Comparison of ENCODE assay signal across 8 cellular contexts in genomic region chr2:148644885-148645134, GRCh38. TPM values are rescaled to one million over a fixed set of nuclear protein-coding genes. Genes with fewer than 3 reads are reported as not detected.
DNase-seq lines count a peak whose midpoint lies in the region; ATAC-seq and TF ChIP-seq lines count a peak whose summit lies in the region.

No MANE protein-coding gene starts in this region.

- no peaks in the 10 kb centered on the region; a peak in 1 of 22 replicates for H3K9me3 ChIP-seq in BLaER1 treated with 17β-estradiol and CSF1 and Interleukin-3, amounts not matched to agents 10 nM and 100 nM (replicated peaks in 1 of 11)
- H3K9me3 ChIP-seq in breast epithelium = no peaks in the 10 kb centered on the region
- no peaks in the 10 kb centered on the region for H3K9me3 ChIP-seq in vagina

- no peaks in the 10 kb centered on the region for H3K27me3 Mint-ChIP-seq in memory B cell

- H3K9me3 Mint-ChIP-seq in memory B cell = no peaks in the 10 kb centered on the region

- peak overlapping the region; percentile 89 to 98 (median 95) for H3K27ac ChIP-seq in BLaER1 treated with 17β-estradiol and CSF1 and Interleukin-3, amounts not matched to agents 10 nM and 100 nM
- H3K27ac ChIP-seq in breast epithelium = peak overlapping the region; percentile 98 to 99
- H3K27ac ChIP-seq in vagina = peak overlapping the region; percentile 99

- peak overlapping the region; percentile 98 for H3K4me3 Mint-ChIP-seq in memory B cell

- DNase-seq in breast epithelium (ENCODE audit: low spot score in 2 of 2) (no peak), memory B cell (ENCODE audit: low spot score in 2 of 2) (no peak), vagina (ENCODE audit: extremely low spot score in 2 of 2) (no peak), NCI-H128 (lab: John Stamatoyannopoulos, UW; ENCODE audit: unreplicated experiment) (no peak)
- no peak for DNase-seq in stimulated activated CD4-positive, alpha-beta T cell treated with anti-CD3 and anti-CD28 coated beads, Interleukin-12 subunit alpha, Interleukin-12 subunit beta, amount 100 ng/mL, for 4 hours

- no peak overlapping the region for H3K4me2 ChIP-seq in BLaER1 treated with 17β-estradiol and CSF1 and Interleukin-3, amounts not matched to agents 10 nM and 100 nM

- TF ChIP-seq CTCF in breast epithelium (IDR thresholded peaks at IDR 0.05) (no peak), vagina (IDR thresholded peaks at IDR 0.05) (no peak)

- peaks cover 22 to 31% (median 26%) of the 10 kb centered on the region in 10 experiments for H3K4me1 ChIP-seq in BLaER1 treated with 17β-estradiol and CSF1 and Interleukin-3, amounts not matched to agents 10 nM and 100 nM
- H3K4me1 ChIP-seq in breast epithelium (no peaks in the 10 kb centered on the region), vagina (peaks cover 49% of the 10 kb centered on the region)

- peaks cover 26 to 46% (median 45%) of the 10 kb centered on the region in 11 experiments; a peak in 21 of 22 replicates for H4K20me1 ChIP-seq in BLaER1 treated with 17β-estradiol and CSF1 and Interleukin-3, amounts not matched to agents 10 nM and 100 nM

- H3K36me3 Mint-ChIP-seq in memory B cell = peaks cover 2% of the 10 kb centered on the region

- intact Hi-C loops in breast epithelium (cut with DNase I; ENCODE audit: low total_unique reads) = no loop called here
- intact Hi-C loops in vagina (cut with DNase I) = no loop called here

- peak overlapping the region; percentile 91 to 99 (median 96) for H3K4me3 ChIP-seq in BLaER1 treated with 17β-estradiol and CSF1 and Interleukin-3, amounts not matched to agents 10 nM and 100 nM
- peak overlapping the region; percentile 87 to 97 (median 92) for H3K4me3 ChIP-seq in breast epithelium
- H3K4me3 ChIP-seq in vagina = peak overlapping the region; percentile 75 to 81

- peaks cover 0 to 10% (median 0%) of the 10 kb centered on the region in 11 experiments; a peak in 5 of 22 replicates for H3K27me3 ChIP-seq in BLaER1 treated with 17β-estradiol and CSF1 and Interleukin-3, amounts not matched to agents 10 nM and 100 nM
- H3K27me3 ChIP-seq in breast epithelium (no peaks in the 10 kb centered on the region), vagina (no peaks in the 10 kb centered on the region)

- H3K27ac Mint-ChIP-seq in memory B cell = peak overlapping the region; percentile 99

- H3K36me3 ChIP-seq in BLaER1 treated with 17β-estradiol and CSF1 and Interleukin-3, amounts not matched to agents 10 nM and 100 nM = peaks cover 0 to 12% (median 8%) of the 10 kb centered on the region in 11 experiments; a peak in 7 of 22 replicates
- H3K36me3 ChIP-seq in breast epithelium (no peaks in the 10 kb centered on the region), vagina (no peaks in the 10 kb centered on the region)

- peaks cover 24% of the 10 kb centered on the region for H3K4me1 Mint-ChIP-seq in memory B cell

- ATAC-seq in GM21367 (IDR thresholded peaks at IDR 0.05; ENCODE audit: unreplicated experiment) = peak; percentile 17
- peak; percentile 7 for ATAC-seq in HG03565 (IDR thresholded peaks at IDR 0.05; ENCODE audit: unreplicated experiment)
- ATAC-seq in memory B cell (ENCODE audit: low read depth) = peak; percentile 49

- TF ChIP-seq POLR2A in breast epithelium (IDR thresholded peaks at IDR 0.05) (no peak), vagina (IDR thresholded peaks at IDR 0.05) (no peak)

- peak overlapping the region; percentile 91 to 95 (median 94) for H3K9ac ChIP-seq in BLaER1 treated with 17β-estradiol and CSF1 and Interleukin-3, amounts not matched to agents 10 nM and 100 nM

RNA-seq across cellular contexts. Expression of gene EPC2, which starts 0.3 kb away (rescaled TPM):
- total RNA-seq in breast epithelium (10 to 100 TPM; 30.5 to 58.5 (median 44.2) TPM), vagina (31.9 TPM)
